In the genomic region with DNA sequence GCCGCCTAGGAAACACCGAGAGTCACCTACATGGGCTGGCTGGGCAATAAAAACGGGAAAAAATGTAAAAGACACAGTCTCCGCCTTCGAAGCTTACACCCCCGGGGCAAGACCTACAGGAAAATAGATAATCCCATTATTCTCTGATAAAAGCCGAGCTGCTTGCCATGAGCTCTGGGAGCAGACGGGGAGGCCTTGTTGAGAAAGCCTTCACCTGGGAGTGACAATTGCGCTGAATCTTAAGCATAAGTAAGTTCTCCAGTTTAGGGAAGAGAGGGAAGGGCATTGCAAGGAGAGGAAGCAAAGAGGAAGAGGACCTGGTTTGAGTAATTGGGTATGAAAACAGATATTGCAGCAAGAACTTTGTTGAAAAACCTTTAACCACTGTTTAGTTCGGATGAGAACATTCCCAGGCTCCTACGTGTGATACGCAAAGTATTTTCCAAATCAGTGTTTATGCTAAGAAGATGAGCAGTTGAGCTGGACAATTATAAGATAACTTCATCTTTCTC, we compare ENCODE assay signal across 8 cellular contexts. TPM values are rescaled to one million over a fixed set of nuclear protein-coding genes. Genes with fewer than 3 reads are reported as not detected.
DNase-seq lines count a peak whose midpoint lies in the region; ATAC-seq and TF ChIP-seq lines count a peak whose summit lies in the region.

No MANE protein-coding gene starts in this region.

- BruUV-seq in PC-9 (replicated peaks; lab: Mats Ljungman, UMichigan): no TSS peak

- no peaks in the 10 kb centered on the region for H3K27me3 ChIP-seq in PC-9 (ENCODE audit: insufficient read depth, low read depth)
- no peaks in the 10 kb centered on the region for H3K27me3 ChIP-seq in esophagus muscularis mucosa
- no peaks in the 10 kb centered on the region for H3K27me3 ChIP-seq in sigmoid colon

- POLR2A ChIA-PET in PC-9 (lab: Charles Lee; ENCODE audit: unreplicated experiment): interaction anchor here (0.6 to 0.8 kb wide), 4 partner anchors 16 to 280 kb away, joined by 3 to 5 read pairs (median 3); no protein-coding TSS in a partner anchor

- peak overlapping the region; percentile 98 for H3K4me2 ChIP-seq in PC-9

- H3K36me3 ChIP-seq in PC-9 (ENCODE audit: low read depth) (no peaks in the 10 kb centered on the region), esophagus muscularis mucosa (no peaks in the 10 kb centered on the region), sigmoid colon (no peaks in the 10 kb centered on the region)

- TF ChIP-seq POLR2A in esophagus muscularis mucosa (IDR thresholded peaks at IDR 0.05; ENCODE audit: low read depth): no peak
- no peak for TF ChIP-seq POLR2A in sigmoid colon (IDR thresholded peaks at IDR 0.05)

- H3K4me1 ChIP-seq in PC-9 (replicated peaks; ENCODE audit: insufficient read depth) (peaks cover 20% of the 10 kb centered on the region), esophagus muscularis mucosa (peaks cover 18 to 29% (median 23%) of the 10 kb centered on the region in 4 donors), sigmoid colon (peaks cover 0 to 21% (median 14%) of the 10 kb centered on the region in 4 donors)

- CTCF ChIA-PET in PC-9 (lab: Charles Lee): interaction anchor here (0.6 kb wide), 1 partner anchor 491 kb away, joined by 5 read pairs; no protein-coding TSS in a partner anchor

- intact Hi-C loops in PC-9 (cut with micrococcal nuclease; ENCODE audit: unreplicated experiment): loop anchor here (2.0 to 10.0 kb wide), 2 partner anchors 129 to 205 kb away; a partner anchor contains a TSS
- intact Hi-C loops in esophagus muscularis mucosa (cut with DNase I): loop anchor here (5.0 kb wide), 1 partner anchor 77 kb away; no protein-coding TSS in a partner anchor
- intact Hi-C loops in sigmoid colon (cut with DNase I): loop anchor here (2.0 to 10.0 kb wide), 5 partner anchors 77 to 249 kb away; a partner anchor contains a TSS

- 33% methylated on average over 12 of the region's 12 CpGs for WGBS in esophagus muscularis mucosa
- 27 to 32% methylated on average over 12 of the region's 12 CpGs for WGBS in sigmoid colon, 2 donors

- H4K20me1 ChIP-seq in PC-9 (ENCODE audit: insufficient read depth): no peaks in the 10 kb centered on the region

- H3K9me3 ChIP-seq in PC-9 (ENCODE audit: insufficient read depth, low read depth): no peaks in the 10 kb centered on the region
- H3K9me3 ChIP-seq in esophagus muscularis mucosa: no peaks in the 10 kb centered on the region
- H3K9me3 ChIP-seq in sigmoid colon: no peaks in the 10 kb centered on the region

- H3K27ac ChIP-seq in PC-9 (peak overlapping the region; percentile 68), esophagus muscularis mucosa (replicated peaks in 1 of 4) (peak overlapping the region; percentile 88 to 91 (median 90)), sigmoid colon (peak overlapping the region; percentile 85 to 92 (median 92))

- H3K4me3 ChIP-seq in PC-9 (peak overlapping the region; percentile 94), esophagus muscularis mucosa (peak overlapping the region; percentile 76 to 89 (median 80)), sigmoid colon (peak overlapping the region; percentile 74 to 92 (median 78))

- TF ChIP-seq EP300 in esophagus muscularis mucosa (IDR thresholded peaks at IDR 0.05) (no peak), sigmoid colon (IDR thresholded peaks at IDR 0.05) (no peak)

- H3K79me2 ChIP-seq in PC-9 (ENCODE audit: low read depth): peaks cover 34% of the 10 kb centered on the region

- DNase-seq in NCI-H2081 treated with DMSO at 0.1 percent for 48 hours (lab: John Stamatoyannopoulos, UW): peak; percentile 0
- no peak for DNase-seq in NCI-H2081 (lab: John Stamatoyannopoulos, UW)
- DNase-seq in PC-9: no peak
- DNase-seq in esophagus muscularis mucosa (ENCODE audit: extremely low spot score): no peak
- no peak for DNase-seq in sigmoid colon
- no peak for DNase-seq in occipital lobe (lab: John Stamatoyannopoulos, UW)
- no peak for DNase-seq in HK-2 (ENCODE audit: unreplicated experiment)

- H3F3A ChIP-seq in PC-9 (ENCODE audit: insufficient read depth, low read depth): peaks cover 15% of the 10 kb centered on the region

- no peak for TF ChIP-seq CTCF in PC-9 (conservative IDR thresholded peaks at IDR 0.05)
- TF ChIP-seq CTCF in esophagus muscularis mucosa (IDR thresholded peaks at IDR 0.05): no peak
- no peak for TF ChIP-seq CTCF in sigmoid colon (IDR thresholded peaks at IDR 0.05)

- H2AFZ ChIP-seq in PC-9: peak overlapping the region; percentile 98

- H3K9me2 ChIP-seq in PC-9 (ENCODE audit: insufficient read depth): no peaks in the 10 kb centered on the region

- ATAC-seq in HG03565 (IDR thresholded peaks at IDR 0.05; ENCODE audit: unreplicated experiment): no peak

RNA-seq across cellular contexts. Expression of a gene that starts 0.8 kb away (rescaled TPM):
- 16.5 and 22.0 TPM in 2 replicates for total RNA-seq in PC-9 (2021)
- 10 to 100 TPM; 33.4 to 59.8 (median 48.7) TPM for total RNA-seq in esophagus muscularis mucosa
- 10 to 100 TPM; 43.3 to 77.8 (median 61.2) TPM for total RNA-seq in sigmoid colon
- polyA plus RNA-seq in sigmoid colon: 10 to 100 TPM; 18.9 to 27.3 (median 22.2) TPM
- 205 TPM for total RNA-seq in occipital lobe

RNA-seq across cellular contexts. Expression of a gene that starts 32.0 kb away (rescaled TPM):
- not detected in 2 replicates for total RNA-seq in PC-9 (2021)
- not detected for total RNA-seq in esophagus muscularis mucosa
- total RNA-seq in sigmoid colon: not detected
- polyA plus RNA-seq in sigmoid colon: not detected
- not detected for total RNA-seq in occipital lobe
